In genomic region chr5:138331449-138332368, GRCh38 we compare ENCODE assay signal across 8 cellular contexts. TPM values are rescaled to one million over a fixed set of nuclear protein-coding genes. Genes with fewer than 3 reads are reported as not detected.
DNase-seq lines count a peak whose midpoint lies in the region; ATAC-seq and TF ChIP-seq lines count a peak whose summit lies in the region.

TSS of gene CDC25C (minus strand) at chr5:138331804. CDS start at chr5:138331180, 624 bp downstream.

- H3K27me3 Mint-ChIP-seq in activated CD4-positive, alpha-beta T cell treated with anti-CD3 and anti-CD28 coated beads for 36 hours = no peaks in the 10 kb centered on the region

- intact Hi-C loops in activated CD4-positive, alpha-beta T cell treated with anti-CD3 and anti-CD28 coated beads for 36 hours (cut with DNase I, micrococcal nuclease) = loop anchor here (1.0 to 10.0 kb wide), 8 partner anchors 21 to 577 kb away; partner anchors contain the start of genes BRD8 (in 2 of the 2), CDC23 (in 1 of the 2), ETF1 (in 1 of the 2) and FAM13B (in 1 of the 2)
- intact Hi-C loops in colonic mucosa (cut with DNase I) = no loop called here

- no peaks in the 10 kb centered on the region for H3K9me3 ChIP-seq in colonic mucosa

- DNase-seq in BJ (ENCODE audit: low read depth) (peak; percentile 99), GM19240 (ENCODE audit: insufficient read length, low spot score) (peak; percentile 99), NCI-H524 (lab: John Stamatoyannopoulos, UW) (peak; percentile 98 to 99), colonic mucosa (peak; percentile 98), kidney glomerular epithelial cell (lab: John Stamatoyannopoulos, UW) (peak; percentile 99)
- DNase-seq in activated CD4-positive, alpha-beta T cell treated with anti-CD3 and anti-CD28 coated beads for 36 hours = peak; percentile 98
- DNase-seq in stimulated activated CD4-positive, alpha-beta T cell treated with anti-CD3 and anti-CD28 coated beads, Interleukin-1b, Interleukin-23, amount 100 ng/mL, for 1 hour (ENCODE audit: low read depth in 2 of 2) = peak; percentile 85 to 89

- ATAC-seq in HG03457 (IDR thresholded peaks at IDR 0.05; ENCODE audit: unreplicated experiment) = peak; percentile 98
- peak; percentile 100 for ATAC-seq in activated CD4-positive, alpha-beta T cell treated with anti-CD3 and anti-CD28 coated beads for 36 hours

- H3K4me3 ChIP-seq in BJ (ENCODE audit: low read depth, low read length) = peak within 1 kb of the TSS; percentile 51
- H3K4me3 ChIP-seq in colonic mucosa = peak within 1 kb of the TSS; percentile 45

- TF ChIP-seq CTCF in BJ (IDR thresholded peaks at IDR 0.05; ENCODE audit: insufficient read depth, low read depth, low read length) (no peak), colonic mucosa (IDR thresholded peaks at IDR 0.05) (no peak)

- CTCF ChIA-PET in BJ (lab: Yijun Ruan, JAX) = interaction anchor here (2.7 kb wide), 1 partner anchor 20 kb away, joined by 24 read pairs; the partner anchor contains the start of gene KDM3B
- CTCF ChIA-PET in activated CD4-positive, alpha-beta T cell treated with anti-CD3 and anti-CD28 coated beads for 36 hours (lab: Charles Lee) = interaction anchor here (0.6 to 14.1 kb wide), 8 partner anchors 10 to 172 kb away, joined by 3 to 308 read pairs (median 3); partner anchors contain the start of genes CDC23 and KDM3B

- H3K4me1 ChIP-seq in colonic mucosa = no peaks in the 10 kb centered on the region

- no peaks in the 10 kb centered on the region for H3K36me3 Mint-ChIP-seq in activated CD4-positive, alpha-beta T cell treated with anti-CD3 and anti-CD28 coated beads for 36 hours (ENCODE audit: low read depth)

- no peak within 1 kb of the TSS for H3K27ac ChIP-seq in colonic mucosa

- peaks cover 22% of the 10 kb centered on the region for H3K4me1 Mint-ChIP-seq in activated CD4-positive, alpha-beta T cell treated with anti-CD3 and anti-CD28 coated beads for 36 hours

- no peaks in the 10 kb centered on the region for H3K9me3 Mint-ChIP-seq in activated CD4-positive, alpha-beta T cell treated with anti-CD3 and anti-CD28 coated beads for 36 hours (ENCODE audit: low read depth)

- peak within 1 kb of the TSS; percentile 87 for H3K27ac Mint-ChIP-seq in activated CD4-positive, alpha-beta T cell treated with anti-CD3 and anti-CD28 coated beads for 36 hours

- H3K36me3 ChIP-seq in BJ (ENCODE audit: control insufficient read depth, insufficient read depth, low read length) (no peaks in the 10 kb centered on the region), colonic mucosa (no peaks in the 10 kb centered on the region)

- POLR2A ChIA-PET in BJ (lab: Charles Lee) = interaction anchor here (0.6 to 0.8 kb wide), 2 partner anchors 22 to 34 kb away, joined by 3 read pairs; no protein-coding TSS in a partner anchor
- POLR2A ChIA-PET in activated CD4-positive, alpha-beta T cell treated with anti-CD3 and anti-CD28 coated beads for 36 hours (lab: Charles Lee) = interaction anchor here (0.6 to 2.3 kb wide), 10 partner anchors 8 to 259 kb away, joined by 3 to 19 read pairs (median 5); partner anchors contain the start of genes CDC23, EGR1 and KDM3B

- H3K27me3 ChIP-seq in BJ (ENCODE audit: control insufficient read depth, insufficient read depth, low read length) = no peaks in the 10 kb centered on the region
- H3K27me3 ChIP-seq in colonic mucosa = no peaks in the 10 kb centered on the region

- H3K9ac ChIP-seq in colonic mucosa (ENCODE audit: low read depth in 2 of 2, low read length in 2 of 2) = peak within 1 kb of the TSS in 1 of 2 donors; percentile 68

- H3K4me3 Mint-ChIP-seq in activated CD4-positive, alpha-beta T cell treated with anti-CD3 and anti-CD28 coated beads for 36 hours = peak within 1 kb of the TSS; percentile 86

RNA-seq across cellular contexts. Expression of gene CDC25C, which starts in this region (rescaled TPM):
- 7.8 and 8.7 TPM in 2 replicates for polyA plus RNA-seq in BJ (2011; rRNA removed)
- 3.0 and 4.2 TPM in 2 replicates for polyA minus RNA-seq in BJ (2011; rRNA and poly(A)+ RNA removed)
- 10 to 100 TPM; 15.9 to 19.0 TPM for total RNA-seq in activated CD4-positive, alpha-beta T cell treated with anti-CD3 and anti-CD28 coated beads for 36 hours
- 10 to 100 TPM in 1 of 2 donors, 1 to 10 TPM in 1; 4.3 to 10.2 TPM for total RNA-seq in colonic mucosa
